In genomic region chr2:24852026-24852425, GRCh38 we compare ENCODE assay signal across 18 cellular contexts. TPM values are rescaled to one million over a fixed set of nuclear protein-coding genes. Genes with fewer than 3 reads are reported as not detected.
DNase-seq lines count a peak whose midpoint lies in the region; ATAC-seq, FAIRE-seq and TF ChIP-seq lines count a peak whose summit lies in the region.
"Had no signal": no experiment of that assay in that cellular context is flagged by ENCODE, and none has a peak within 500 bp of the region (broad histone marks: within the 10 kb centered on the region; RNA-seq: fewer than 3 reads in every experiment).

No MANE protein-coding gene starts in this region.

- no peak overlapping the region for H2BK120ac ChIP-seq in neuronal stem cell (ENCODE audit: low read depth, low read length)

- no peaks in the 10 kb centered on the region for H3K79me1 ChIP-seq in neuronal stem cell (ENCODE audit: low read depth, low read length)

- no peak overlapping the region for H2AK5ac ChIP-seq in neuronal stem cell (ENCODE audit: low read depth, low read length)

- H3K9me3 ChIP-seq in kidney (ENCODE audit: control insufficient read depth in 1 of 2, low read length in 2 of 2), result no peaks in the 10 kb centered on the region
- H3K9me3 ChIP-seq in neuronal stem cell (replicated peaks in 1 of 2; ENCODE audit: control insufficient read depth in 2 of 2, insufficient read depth in 1 of 2, low read depth in 1 of 2, low read length in 2 of 2), result peaks cover 9 to 13% of the 10 kb centered on the region in 2 donors
- H3K9me3 ChIP-seq in spleen, result peaks cover 0 to 15% (median 7%) of the 10 kb centered on the region in 8 donors

- H3K4me1 ChIP-seq in kidney (ENCODE audit: control insufficient read depth in 1 of 2, insufficient read depth in 1 of 2, low read depth in 1 of 2, low read length in 2 of 2) (peaks cover 6 to 18% of the 10 kb centered on the region in 2 donors), neuronal stem cell (ENCODE audit: control insufficient read depth in 2 of 2, insufficient read depth in 1 of 2, low read depth in 1 of 2, low read length in 2 of 2) (peaks cover 3 to 11% of the 10 kb centered on the region in 2 donors), spleen (peaks cover 0 to 26% (median 1%) of the 10 kb centered on the region in 6 donors)

- H3K18ac ChIP-seq in neuronal stem cell (ENCODE audit: low read length), result no peak overlapping the region

- peak; percentile 71 for DNase-seq in kidney
- no peak for DNase-seq in neuronal stem cell (ENCODE audit: low spot score)
- peak; percentile 65 for DNase-seq in spleen
- DNase-seq in DMS53 treated with DMSO at 0.1 percent for 48 hours (lab: John Stamatoyannopoulos, UW; ENCODE audit: unreplicated experiment), result no peak
- DNase-seq in GM10248 (ENCODE audit: extremely low spot score), result no peak
- DNase-seq: C1 segment of cervical spinal cord; Calu3; CD4-positive, alpha-beta memory T cell; COR-L47; DMS53; DND-41; H9 had no signal

- H3K4me3 ChIP-seq in kidney (ENCODE audit: low read length in 2 of 2) (no peak overlapping the region), neuronal stem cell (ENCODE audit: low read length in 2 of 2) (no peak overlapping the region), spleen (no peak overlapping the region)
- H3K4me3 ChIP-seq: GM12878, GM23338 had no signal

- intact Hi-C loops in kidney (cut with DNase I) (no loop called here), spleen (cut with DNase I; ENCODE audit: low total_unique reads) (no loop called here)

- no peak overlapping the region for H3K27ac ChIP-seq in kidney (ENCODE audit: low read depth in 2 of 2, low read length in 2 of 2)
- no peak overlapping the region for H3K27ac ChIP-seq in neuronal stem cell (replicated peaks; ENCODE audit: low read length)
- no peak overlapping the region for H3K27ac ChIP-seq in spleen

- no peak overlapping the region for H2BK5ac ChIP-seq in neuronal stem cell (ENCODE audit: low read length)

- CTCF ChIA-PET in GM10248 (lab: Yijun Ruan, JAX), result no interaction called here

- no peak overlapping the region for H3K9ac ChIP-seq in kidney (ENCODE audit: low read length in 2 of 2)
- peak overlapping the region; percentile 47 for H3K9ac ChIP-seq in neuronal stem cell (ENCODE audit: low read depth, low read length, poor library complexity)

- H3K23ac ChIP-seq in neuronal stem cell (ENCODE audit: low read depth, low read length, poor library complexity), result no peak overlapping the region

- no peak overlapping the region for H3K4me2 ChIP-seq in neuronal stem cell (ENCODE audit: insufficient read depth, low read length, poor library complexity, severe bottlenecking)
- H3K4me2 ChIP-seq: GM23338 had no signal

- H3K4ac ChIP-seq in neuronal stem cell (ENCODE audit: low read length), result no peak overlapping the region

- H3K36me3 ChIP-seq in kidney (ENCODE audit: control insufficient read depth in 1 of 2, insufficient read depth in 2 of 2, low read length in 2 of 2) (no peaks in the 10 kb centered on the region), neuronal stem cell (replicated peaks in 1 of 2; ENCODE audit: control insufficient read depth in 2 of 2, insufficient read depth in 2 of 2, low read length in 2 of 2) (peaks cover 6 to 16% of the 10 kb centered on the region in 2 donors), spleen (peaks cover 0 to 36% (median 0%) of the 10 kb centered on the region in 6 donors)

- no peak overlapping the region for H2BK12ac ChIP-seq in neuronal stem cell (ENCODE audit: low read length)

- no peak for FAIRE-seq in kidney (lab: Jason Lieb, UNC)
- FAIRE-seq: G401.6, GM12878, GM19239 had no signal

- H4K8ac ChIP-seq in neuronal stem cell (ENCODE audit: low read depth, low read length), result no peak overlapping the region

- POLR2A ChIA-PET in GM10248 (lab: Yijun Ruan, JAX), result no interaction called here

- no peak for TF ChIP-seq POLR2A in spleen (IDR thresholded peaks at IDR 0.05)

- H2AFZ ChIP-seq in neuronal stem cell (ENCODE audit: low read length), result no peak overlapping the region
- H2AFZ ChIP-seq: GM23338 had no signal

- no peak for TF ChIP-seq CTCF in kidney (IDR thresholded peaks at IDR 0.05; ENCODE audit: borderline replicate concordance, extremely low read depth, insufficient read depth)
- TF ChIP-seq CTCF in spleen (IDR thresholded peaks at IDR 0.05 in 8 of 11, conservative IDR thresholded peaks at IDR 0.05 in 3 of 11), result no peak
- TF ChIP-seq CTCF in GM10248 (IDR thresholded peaks at IDR 0.05; ENCODE audit: control extremely low read depth, extremely low read depth, low read depth, missing control alignments), result no peak

- H4K91ac ChIP-seq in neuronal stem cell (ENCODE audit: low read depth, low read length, poor library complexity), result no peak overlapping the region

- H3K14ac ChIP-seq in neuronal stem cell (ENCODE audit: low read length), result no peak overlapping the region

- H3K27me3 ChIP-seq in neuronal stem cell (ENCODE audit: control insufficient read depth in 3 of 3, insufficient read depth in 3 of 3, low read depth in 1 of 3, low read length in 3 of 3) (no peaks in the 10 kb centered on the region), spleen (replicated peaks in 1 of 7) (no peaks in the 10 kb centered on the region)

- ATAC-seq in GM21423 (IDR thresholded peaks at IDR 0.05; ENCODE audit: unreplicated experiment), result no peak
- ATAC-seq: GM12878, GM23338, HCT116 had no signal

- no CpG with 5 or more reads among the region's 13 CpGs for WGBS in neuronal stem cell (ENCODE audit: extremely low coverage in 2 of 2, insufficient read length in 2 of 2, insufficient replicate concordance in 1 of 2), 2 donors
- 81 to 98% (median 95%) methylated on average over 4 to 13 of the region's 13 CpGs for WGBS in spleen, 5 donors

- no peak overlapping the region for H2BK15ac ChIP-seq in neuronal stem cell (ENCODE audit: low read length)

RNA-seq across cellular contexts. Expression of gene CENPO, which starts 58.8 kb away (rescaled TPM):
- 5.7 TPM for total RNA-seq in kidney
- polyA plus RNA-seq in kidney (ENCODE audit: insufficient read depth, low read depth, low replicate concordance), result 1.5 TPM
- polyA plus RNA-seq in neuronal stem cell (2013, experiment 1 of 2), result 28.0 TPM
- 29.6 TPM for polyA plus RNA-seq in neuronal stem cell (2013, experiment 2 of 2)
- total RNA-seq in spleen, result 10 to 100 TPM in 1 of 7 donors, 1 to 10 TPM in 6; 6.8 to 10.4 (median 8.7) TPM
- polyA plus RNA-seq in spleen, result 1 to 10 TPM; 1.7 to 3.4 (median 2.6) TPM

RNA-seq across cellular contexts. Expression of gene PTRHD1, which starts 58.8 kb away (rescaled TPM):
- total RNA-seq in kidney (21.7 TPM), spleen (10 to 100 TPM; 11.0 to 26.9 (median 20.5) TPM)
- polyA plus RNA-seq in kidney (ENCODE audit: insufficient read depth, low read depth, low replicate concordance) (56.4 TPM), spleen (10 to 100 TPM; 36.4 to 42.0 (median 36.5) TPM)
- polyA plus RNA-seq in neuronal stem cell (2013, experiment 1 of 2), result 95.1 TPM
- 94.6 TPM for polyA plus RNA-seq in neuronal stem cell (2013, experiment 2 of 2)

Comparison
In these comparisons a context has a peak if more than half of its experiments do, and no peak if none do; other contexts are left out.
1. DNase-seq: peak in kidney (single experiment) and spleen (single experiment); none in neuronal stem cell (single experiment), DMS53 treated with DMSO at 0.1 percent for 48 hours (single experiment) and GM10248 (single experiment).